Comparison of ENCODE assay signal across 1 cellular context in genomic region chr19:3398114-3398899, GRCh38.
TF ChIP-seq lines count a peak whose summit lies in the region.

No MANE protein-coding gene starts in this region.

TF ChIP-seq in K562, 482 proteins besides CTCF, POLR2A, EP300 and RAD21 (continued from another document and continues in another):
- TF ChIP-seq, protein P1, sequence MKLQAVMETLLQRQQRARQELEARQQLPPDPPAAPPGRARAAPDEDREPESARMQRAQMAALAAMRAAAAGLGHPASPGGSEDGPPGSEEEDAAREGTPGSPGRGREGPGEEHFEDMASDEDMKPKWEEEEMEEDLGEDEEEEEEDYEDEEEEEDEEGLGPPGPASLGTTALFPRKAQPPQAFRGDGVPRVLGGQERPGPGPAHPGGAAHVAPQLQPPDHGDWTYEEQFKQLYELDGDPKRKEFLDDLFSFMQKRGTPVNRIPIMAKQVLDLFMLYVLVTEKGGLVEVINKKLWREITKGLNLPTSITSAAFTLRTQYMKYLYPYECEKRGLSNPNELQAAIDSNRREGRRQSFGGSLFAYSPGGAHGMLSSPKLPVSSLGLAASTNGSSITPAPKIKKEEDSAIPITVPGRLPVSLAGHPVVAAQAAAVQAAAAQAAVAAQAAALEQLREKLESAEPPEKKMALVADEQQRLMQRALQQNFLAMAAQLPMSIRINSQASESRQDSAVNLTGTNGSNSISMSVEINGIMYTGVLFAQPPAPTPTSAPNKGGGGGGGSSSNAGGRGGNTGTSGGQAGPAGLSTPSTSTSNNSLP (IDR thresholded peaks at IDR 0.05; ENCODE audit: borderline replicate concordance, low read depth, low read length): no peak
- TF ChIP-seq CEBPB (tag; IDR thresholded peaks at IDR 0.05) (no peak), NCOA2 (IDR thresholded peaks at IDR 0.05; ENCODE audit: partially characterized antibody in 2 of 2) (no peak), ZNF239 (CRISPR knock-in tag; IDR thresholded peaks at IDR 0.05) (no peak), ZNF134 (CRISPR knock-in tag; conservative IDR thresholded peaks at IDR 0.05) (no peak), RBM15 (IDR thresholded peaks at IDR 0.05; ENCODE audit: insufficient read depth, low read length) (no peak), ETS2 (tag; IDR thresholded peaks at IDR 0.05; ENCODE audit: borderline replicate concordance, poor library complexity, severe bottlenecking) (no peak), FOXP4 (CRISPR knock-in tag; IDR thresholded peaks at IDR 0.05; ENCODE audit: borderline replicate concordance) (no peak), ADNP (tag; IDR thresholded peaks at IDR 0.05) (peak; percentile 79), TAL1 (IDR thresholded peaks at IDR 0.05) (no peak), MYBL2 (IDR thresholded peaks at IDR 0.05; ENCODE audit: low read depth) (no peak), MYBL2 (CRISPR knock-in tag; IDR thresholded peaks at IDR 0.05; ENCODE audit: borderline replicate concordance) (no peak), AFF1 (IDR thresholded peaks at IDR 0.05; ENCODE audit: low read depth in 1 of 2, partially characterized antibody in 2 of 2) (no peak), MAFK (IDR thresholded peaks at IDR 0.05; ENCODE audit: low read length) (no peak), BRF2 (IDR thresholded peaks at IDR 0.05; ENCODE audit: borderline replicate concordance, insufficient read depth, insufficient read length) (no peak), KDM1A (IDR thresholded peaks at IDR 0.05) (peak in 1 of 2 experiments; percentile 37; a peak in 1 of 4 replicates), SRF (CRISPR knock-in tag; IDR thresholded peaks at IDR 0.05) (no peak), POLR2G (IDR thresholded peaks at IDR 0.05; ENCODE audit: low read depth, low read length) (peak; percentile 49), KLF16 (IDR thresholded peaks at IDR 0.05) (no peak), RBM22 (IDR thresholded peaks at IDR 0.05; ENCODE audit: low read depth, low read length, poor library complexity, severe bottlenecking) (peak; percentile 29), SPI1 (IDR thresholded peaks at IDR 0.05; ENCODE audit: borderline replicate concordance, low read depth, low read length) (no peak), ZNF282 (CRISPR knock-in tag; IDR thresholded peaks at IDR 0.05) (no peak), BRD4 (IDR thresholded peaks at IDR 0.05) (no peak), TAF15 (IDR thresholded peaks at IDR 0.05; ENCODE audit: low read depth, low read length) (no peak), ZNF644 (tag; IDR thresholded peaks at IDR 0.05; ENCODE audit: low read depth) (no peak), HMGN3 (IDR thresholded peaks at IDR 0.05; ENCODE audit: borderline replicate concordance, extremely low read depth, insufficient read length, low read depth, low read length) (no peak), ARNT (IDR thresholded peaks at IDR 0.05) (no peak), ZFP36 (IDR thresholded peaks at IDR 0.05; ENCODE audit: low read depth, low read length, partially characterized antibody) (peak; percentile 43), ZNF277 (CRISPR knock-in tag; IDR thresholded peaks at IDR 0.05; ENCODE audit: borderline replicate concordance) (no peak), SAFB2 (IDR thresholded peaks at IDR 0.05; ENCODE audit: borderline replicate concordance, low read depth, low read length, severe bottlenecking) (no peak), ZNF780A (CRISPR knock-in tag; IDR thresholded peaks at IDR 0.05) (no peak), NONO (IDR thresholded peaks at IDR 0.05; ENCODE audit: low read depth in 2 of 2, low read length in 1 of 2) (no peak), GATAD2A (IDR thresholded peaks at IDR 0.05) (no peak), MTA3 (IDR thresholded peaks at IDR 0.05; ENCODE audit: borderline replicate concordance) (no peak), SRSF7 (optimal IDR thresholded peaks at IDR 0.05; ENCODE audit: low read depth, low read length) (no peak), CBX3 (IDR thresholded peaks at IDR 0.05; ENCODE audit: borderline replicate concordance in 1 of 2, low read length in 2 of 2) (no peak), CBX5 (IDR thresholded peaks at IDR 0.05; ENCODE audit: borderline replicate concordance, low read depth) (no peak)
- TF ChIP-seq, protein P2, sequence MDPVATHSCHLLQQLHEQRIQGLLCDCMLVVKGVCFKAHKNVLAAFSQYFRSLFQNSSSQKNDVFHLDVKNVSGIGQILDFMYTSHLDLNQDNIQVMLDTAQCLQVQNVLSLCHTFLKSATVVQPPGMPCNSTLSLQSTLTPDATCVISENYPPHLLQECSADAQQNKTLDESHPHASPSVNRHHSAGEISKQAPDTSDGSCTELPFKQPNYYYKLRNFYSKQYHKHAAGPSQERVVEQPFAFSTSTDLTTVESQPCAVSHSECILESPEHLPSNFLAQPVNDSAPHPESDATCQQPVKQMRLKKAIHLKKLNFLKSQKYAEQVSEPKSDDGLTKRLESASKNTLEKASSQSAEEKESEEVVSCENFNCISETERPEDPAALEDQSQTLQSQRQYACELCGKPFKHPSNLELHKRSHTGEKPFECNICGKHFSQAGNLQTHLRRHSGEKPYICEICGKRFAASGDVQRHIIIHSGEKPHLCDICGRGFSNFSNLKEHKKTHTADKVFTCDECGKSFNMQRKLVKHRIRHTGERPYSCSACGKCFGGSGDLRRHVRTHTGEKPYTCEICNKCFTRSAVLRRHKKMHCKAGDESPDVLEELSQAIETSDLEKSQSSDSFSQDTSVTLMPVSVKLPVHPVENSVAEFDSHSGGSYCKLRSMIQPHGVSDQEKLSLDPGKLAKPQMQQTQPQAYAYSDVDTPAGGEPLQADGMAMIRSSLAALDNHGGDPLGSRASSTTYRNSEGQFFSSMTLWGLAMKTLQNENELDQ (CRISPR knock-in tag; IDR thresholded peaks at IDR 0.05; ENCODE audit: borderline replicate concordance): no peak
- TF ChIP-seq, protein P3, sequence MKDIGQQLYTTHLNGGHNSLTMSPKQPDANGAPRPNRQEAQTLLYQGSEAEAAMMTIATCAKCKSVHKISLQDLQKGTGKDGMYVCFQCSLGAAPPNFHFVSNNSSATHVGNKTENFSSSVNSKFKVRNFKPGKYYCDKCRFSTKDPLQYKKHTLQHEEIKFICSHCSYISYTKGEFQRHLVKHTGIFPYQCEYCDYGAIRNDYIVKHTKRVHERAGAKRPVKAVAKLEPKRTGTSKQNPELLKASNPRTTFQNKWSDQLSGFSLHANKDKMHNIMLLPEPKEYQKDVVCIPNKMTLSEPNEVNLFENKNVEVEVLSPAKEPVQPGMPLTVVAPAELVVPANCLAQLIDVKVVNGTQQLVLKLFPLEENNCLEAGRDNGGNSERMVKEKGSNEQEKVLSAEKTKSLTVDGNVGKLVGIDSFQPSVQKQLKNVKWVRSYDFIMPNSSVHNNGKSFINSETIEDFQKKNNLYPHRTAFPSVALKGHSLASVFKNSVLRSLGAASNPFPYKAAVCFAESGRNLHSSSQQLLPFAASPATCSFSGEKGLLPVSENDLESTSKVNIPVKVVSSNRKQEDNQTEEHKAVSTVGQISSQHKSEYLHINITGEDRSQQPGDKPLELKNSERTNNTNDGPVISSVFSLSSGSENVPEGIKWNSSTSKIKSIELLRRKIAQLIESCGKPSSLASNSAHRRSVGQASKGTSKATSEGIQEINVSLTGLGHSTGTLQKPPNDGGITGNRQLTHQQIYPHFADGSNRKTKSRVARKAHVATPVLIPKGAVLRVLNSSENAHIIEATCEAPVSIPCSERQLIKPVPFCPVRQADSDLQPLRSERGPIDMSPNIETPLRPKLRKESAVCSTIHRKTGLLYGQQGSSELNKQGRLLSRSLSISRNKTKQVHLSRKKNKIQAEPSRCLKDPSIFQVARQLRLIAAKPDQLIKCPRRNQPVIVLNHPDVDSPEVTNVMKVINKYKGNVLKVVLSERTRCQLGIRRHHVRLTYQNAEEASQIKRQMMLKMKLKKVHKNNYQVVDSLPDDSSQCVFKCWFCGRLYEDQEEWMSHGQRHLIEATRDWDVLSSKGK (CRISPR knock-in tag; IDR thresholded peaks at IDR 0.05): no peak
- TF ChIP-seq, protein P4, sequence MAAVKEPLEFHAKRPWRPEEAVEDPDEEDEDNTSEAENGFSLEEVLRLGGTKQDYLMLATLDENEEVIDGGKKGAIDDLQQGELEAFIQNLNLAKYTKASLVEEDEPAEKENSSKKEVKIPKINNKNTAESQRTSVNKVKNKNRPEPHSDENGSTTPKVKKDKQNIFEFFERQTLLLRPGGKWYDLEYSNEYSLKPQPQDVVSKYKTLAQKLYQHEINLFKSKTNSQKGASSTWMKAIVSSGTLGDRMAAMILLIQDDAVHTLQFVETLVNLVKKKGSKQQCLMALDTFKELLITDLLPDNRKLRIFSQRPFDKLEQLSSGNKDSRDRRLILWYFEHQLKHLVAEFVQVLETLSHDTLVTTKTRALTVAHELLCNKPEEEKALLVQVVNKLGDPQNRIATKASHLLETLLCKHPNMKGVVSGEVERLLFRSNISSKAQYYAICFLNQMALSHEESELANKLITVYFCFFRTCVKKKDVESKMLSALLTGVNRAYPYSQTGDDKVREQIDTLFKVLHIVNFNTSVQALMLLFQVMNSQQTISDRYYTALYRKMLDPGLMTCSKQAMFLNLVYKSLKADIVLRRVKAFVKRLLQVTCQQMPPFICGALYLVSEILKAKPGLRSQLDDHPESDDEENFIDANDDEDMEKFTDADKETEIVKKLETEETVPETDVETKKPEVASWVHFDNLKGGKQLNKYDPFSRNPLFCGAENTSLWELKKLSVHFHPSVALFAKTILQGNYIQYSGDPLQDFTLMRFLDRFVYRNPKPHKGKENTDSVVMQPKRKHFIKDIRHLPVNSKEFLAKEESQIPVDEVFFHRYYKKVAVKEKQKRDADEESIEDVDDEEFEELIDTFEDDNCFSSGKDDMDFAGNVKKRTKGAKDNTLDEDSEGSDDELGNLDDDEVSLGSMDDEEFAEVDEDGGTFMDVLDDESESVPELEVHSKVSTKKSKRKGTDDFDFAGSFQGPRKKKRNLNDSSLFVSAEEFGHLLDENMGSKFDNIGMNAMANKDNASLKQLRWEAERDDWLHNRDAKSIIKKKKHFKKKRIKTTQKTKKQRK (IDR thresholded peaks at IDR 0.05; ENCODE audit: borderline replicate concordance, low read depth, low read length): no peak
- TF ChIP-seq, protein P5, sequence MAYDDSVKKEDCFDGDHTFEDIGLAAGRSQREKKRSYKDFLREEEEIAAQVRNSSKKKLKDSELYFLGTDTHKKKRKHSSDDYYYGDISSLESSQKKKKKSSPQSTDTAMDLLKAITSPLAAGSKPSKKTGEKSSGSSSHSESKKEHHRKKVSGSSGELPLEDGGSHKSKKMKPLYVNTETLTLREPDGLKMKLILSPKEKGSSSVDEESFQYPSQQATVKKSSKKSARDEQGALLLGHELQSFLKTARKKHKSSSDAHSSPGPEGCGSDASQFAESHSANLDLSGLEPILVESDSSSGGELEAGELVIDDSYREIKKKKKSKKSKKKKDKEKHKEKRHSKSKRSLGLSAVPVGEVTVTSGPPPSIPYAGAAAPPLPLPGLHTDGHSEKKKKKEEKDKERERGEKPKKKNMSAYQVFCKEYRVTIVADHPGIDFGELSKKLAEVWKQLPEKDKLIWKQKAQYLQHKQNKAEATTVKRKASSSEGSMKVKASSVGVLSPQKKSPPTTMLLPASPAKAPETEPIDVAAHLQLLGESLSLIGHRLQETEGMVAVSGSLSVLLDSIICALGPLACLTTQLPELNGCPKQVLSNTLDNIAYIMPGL (CRISPR knock-in tag; IDR thresholded peaks at IDR 0.05): no peak
